In the genomic region with DNA sequence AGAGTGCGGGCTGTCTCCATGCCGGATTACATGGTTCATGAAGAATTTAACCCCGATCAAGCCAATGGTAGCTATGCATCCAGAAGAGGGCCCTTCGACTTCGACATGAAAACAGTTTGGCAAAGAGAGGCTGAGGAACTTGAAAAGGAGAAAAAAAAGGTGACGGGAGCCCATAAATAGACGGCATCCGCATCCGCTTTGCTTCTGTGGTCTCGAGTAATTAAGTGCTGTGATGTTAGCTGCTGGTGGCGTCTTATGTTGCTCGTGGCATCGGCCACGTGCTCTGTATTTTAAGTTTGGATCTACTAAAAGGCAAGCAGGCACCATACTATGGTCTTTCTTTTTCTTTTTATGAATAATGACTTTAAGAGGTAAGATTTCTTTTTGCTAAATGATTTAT, we compare ENCODE assay signal across 15 cellular contexts. TPM values are rescaled to one million over a fixed set of nuclear protein-coding genes. Genes with fewer than 3 reads are reported as not detected.
DNase-seq lines count a peak whose midpoint lies in the region; ATAC-seq lines count a peak whose summit lies in the region.
"Had no signal": no experiment of that assay in that cellular context is flagged by ENCODE, and none has a peak within 500 bp of the region (broad histone marks: within the 10 kb centered on the region; RNA-seq: fewer than 3 reads in every experiment).

No MANE protein-coding gene starts in this region.

- H3K27ac Mint-ChIP-seq in activated CD4-positive, alpha-beta memory T cell treated with anti-CD3 and anti-CD28 coated beads, Interleukin-2, amount 10 ng/mL, durations not matched to agents 7 days and 5 days: no peak overlapping the region
- peak overlapping the region in 6 of 10 donors; percentile 7 to 83 (median 53) for H3K27ac Mint-ChIP-seq in naive thymus-derived CD8-positive, alpha-beta T cell

- no peak overlapping the region for H3K4me3 Mint-ChIP-seq in activated CD4-positive, alpha-beta memory T cell treated with anti-CD3 and anti-CD28 coated beads, Interleukin-2, amount 10 ng/mL, durations not matched to agents 7 days and 5 days
- peak overlapping the region in 7 of 10 donors; percentile 7 to 66 (median 47) for H3K4me3 Mint-ChIP-seq in naive thymus-derived CD8-positive, alpha-beta T cell

- H3K36me3 Mint-ChIP-seq in activated CD4-positive, alpha-beta memory T cell treated with anti-CD3 and anti-CD28 coated beads, Interleukin-2, amount 10 ng/mL, durations not matched to agents 7 days and 5 days (ENCODE audit: low read depth): no peaks in the 10 kb centered on the region
- H3K36me3 Mint-ChIP-seq in naive thymus-derived CD8-positive, alpha-beta T cell: no peaks in the 10 kb centered on the region

- ATAC-seq in GM18861 (IDR thresholded peaks at IDR 0.05; ENCODE audit: unreplicated experiment) (peak; percentile 85), HG03342 (IDR thresholded peaks at IDR 0.05; ENCODE audit: unreplicated experiment) (peak; percentile 71), GM19324 (IDR thresholded peaks at IDR 0.05; ENCODE audit: low FRiP score, unreplicated experiment) (no peak)
- peak; percentile 95 to 96 for ATAC-seq in naive thymus-derived CD8-positive, alpha-beta T cell
- ATAC-seq: SK-N-SH treated with all-trans-retinoic acid at 6 μM for 48 hours had no signal

- H3K9me3 Mint-ChIP-seq in activated CD4-positive, alpha-beta memory T cell treated with anti-CD3 and anti-CD28 coated beads, Interleukin-2, amount 10 ng/mL, durations not matched to agents 7 days and 5 days: no peaks in the 10 kb centered on the region
- no peaks in the 10 kb centered on the region for H3K9me3 Mint-ChIP-seq in naive thymus-derived CD8-positive, alpha-beta T cell

- DNase-seq in activated CD4-positive, alpha-beta memory T cell treated with anti-CD3 and anti-CD28 coated beads, Interleukin-2, amount 10 ng/mL, durations not matched to agents 7 days and 5 days: peak; percentile 34
- peak in 8 of 10 donors; percentile 12 to 72 (median 42) for DNase-seq in naive thymus-derived CD8-positive, alpha-beta T cell
- DNase-seq in NCI-H226 (no peak), cerebellar cortex (ENCODE audit: low spot score) (no peak)
- DNase-seq: dorsolateral prefrontal cortex, EL, left cardiac atrium, NCI-H1105 treated with DMSO at 0.1 percent for 48 hours, NCI-H2171 treated with DMSO at 0.1 percent for 48 hours, tibial artery had no signal

- peaks cover 26% of the 10 kb centered on the region for H3K4me1 Mint-ChIP-seq in activated CD4-positive, alpha-beta memory T cell treated with anti-CD3 and anti-CD28 coated beads, Interleukin-2, amount 10 ng/mL, durations not matched to agents 7 days and 5 days
- peaks cover 18 to 25% (median 20%) of the 10 kb centered on the region in 4 donors for H3K4me1 Mint-ChIP-seq in naive thymus-derived CD8-positive, alpha-beta T cell

- CTCF ChIA-PET in activated CD4-positive, alpha-beta memory T cell treated with anti-CD3 and anti-CD28 coated beads, Interleukin-2, amount 10 ng/mL, durations not matched to agents 7 days and 5 days (lab: Charles Lee): no interaction called here

- POLR2A ChIA-PET in activated CD4-positive, alpha-beta memory T cell treated with anti-CD3 and anti-CD28 coated beads, Interleukin-2, amount 10 ng/mL, durations not matched to agents 7 days and 5 days (lab: Charles Lee): interaction anchor here (1.5 to 1.6 kb wide), 2 partner anchors 42 to 50 kb away, joined by 4 to 5 read pairs; no protein-coding TSS in a partner anchor
- POLR2A ChIA-PET in naive thymus-derived CD8-positive, alpha-beta T cell (lab: Charles Lee): interaction anchor here (2.9 kb wide), 1 partner anchor 42 kb away, joined by 8 read pairs; a partner anchor contains a TSS

- H3K27me3 Mint-ChIP-seq in activated CD4-positive, alpha-beta memory T cell treated with anti-CD3 and anti-CD28 coated beads, Interleukin-2, amount 10 ng/mL, durations not matched to agents 7 days and 5 days: no peaks in the 10 kb centered on the region
- H3K27me3 Mint-ChIP-seq in naive thymus-derived CD8-positive, alpha-beta T cell: no peaks in the 10 kb centered on the region

RNA-seq across cellular contexts. Expression of a gene that starts 11.1 kb away (rescaled TPM):
- total RNA-seq in activated CD4-positive, alpha-beta memory T cell treated with anti-CD3 and anti-CD28 coated beads, Interleukin-2, amount 10 ng/mL, durations not matched to agents 7 days and 5 days: under 1 TPM; 0.28 to 0.33 TPM
- total RNA-seq in naive thymus-derived CD8-positive, alpha-beta T cell: not detected
- under 1 TPM in 2 of 3 donors, not detected in 1; 0.07 to 0.13 TPM for polyA plus RNA-seq in naive thymus-derived CD8-positive, alpha-beta T cell
- polyA plus RNA-seq: hepatocyte had no signal

RNA-seq across cellular contexts. Expression of a gene that starts 17.6 kb away (rescaled TPM):
- not detected for total RNA-seq in activated CD4-positive, alpha-beta memory T cell treated with anti-CD3 and anti-CD28 coated beads, Interleukin-2, amount 10 ng/mL, durations not matched to agents 7 days and 5 days
- not detected for total RNA-seq in naive thymus-derived CD8-positive, alpha-beta T cell
- 1 to 10 TPM in 2 of 3 donors, under 1 TPM in 1; 0.60 to 2.3 (median 1.0) TPM for polyA plus RNA-seq in naive thymus-derived CD8-positive, alpha-beta T cell
- total RNA-seq: hepatocyte, left cardiac atrium had no signal
- polyA plus RNA-seq: hepatocyte had no signal

RNA-seq across cellular contexts. Expression of a gene that starts 42.6 kb away (rescaled TPM):
- 100 to 1,000 TPM; 148 to 154 TPM for total RNA-seq in activated CD4-positive, alpha-beta memory T cell treated with anti-CD3 and anti-CD28 coated beads, Interleukin-2, amount 10 ng/mL, durations not matched to agents 7 days and 5 days
- total RNA-seq in naive thymus-derived CD8-positive, alpha-beta T cell: 10 to 100 TPM; 37.2 to 38.0 TPM
- polyA plus RNA-seq in naive thymus-derived CD8-positive, alpha-beta T cell: 10 to 100 TPM; 67.3 to 68.7 (median 68.6) TPM

Comparison
In these comparisons a context has a peak if more than half of its experiments do, and no peak if none do; other contexts are left out.
1. DNase-seq: peak in activated CD4-positive, alpha-beta memory T cell treated with anti-CD3 and anti-CD28 coated beads, Interleukin-2, amount 10 ng/mL, durations not matched to agents 7 days and 5 days (single experiment) and naive thymus-derived CD8-positive, alpha-beta T cell (8 of 10); none in NCI-H226 (single experiment) and cerebellar cortex (single experiment).